ENCODE assay signal across 28 cellular contexts in genomic region chr19:43553656-43554055, GRCh38. TPM values are rescaled to one million over a fixed set of nuclear protein-coding genes. Genes with fewer than 3 reads are reported as not detected.
"Had no signal": no experiment of that assay in that cellular context is flagged by ENCODE, and none has a peak within 500 bp of the region (broad histone marks: within the 10 kb centered on the region; RNA-seq: fewer than 3 reads in every experiment).

No MANE protein-coding gene starts in this region.

- H2AFZ ChIP-seq: hepatocyte, parathyroid adenoma had no signal

- H3K4me3 ChIP-seq: ascending aorta, cardiac muscle cell, coronary artery, dorsolateral prefrontal cortex, gastrocnemius medialis, hepatocyte, right atrium auricular region, thoracic aorta, uterus had no signal

- H3K9me3 ChIP-seq: ascending aorta, gastrocnemius medialis, right atrium auricular region, thoracic aorta, uterus had no signal

- DNase-seq: activated CD4-positive, alpha-beta T cell treated with anti-CD3 and anti-CD28 coated beads for 1 hour; activated CD4-positive, alpha-beta T cell treated with anti-CD3 and anti-CD28 coated beads, Interleukin-2, amount 50 U/mL, for 1 hour; activated CD8-positive, alpha-beta T cell treated with anti-CD3 and anti-CD28 coated beads for 36 hours; activated gamma-delta T cell; activated naive CD4-positive, alpha-beta T cell treated with anti-CD3 and anti-CD28 coated beads, Interleukin-2, amount 10 ng/mL, durations not matched to agents 7 days and 5 days; activated naive CD8-positive, alpha-beta T cell treated with anti-CD3 and anti-CD28 coated beads, Interleukin-2, amount 10 ng/mL, durations not matched to agents 7 days and 5 days; dorsolateral prefrontal cortex; effector memory CD8-positive, alpha-beta T cell; erythroblast; gastrocnemius medialis; left colon; mammary epithelial cell; nephron progenitor cell; nucleus accumbens; stimulated activated CD4-positive, alpha-beta T cell treated with anti-CD3 and anti-CD28 coated beads, Interleukin-4, amount 100 ng/mL, for 1 hour; trophoblast cell; uterus had no signal

- H3K4me2 ChIP-seq: hepatocyte had no signal

- H3K4me1 ChIP-seq: ascending aorta, gastrocnemius medialis, parathyroid adenoma, right atrium auricular region, uterus had no signal

- H3K4me3 Mint-ChIP-seq: activated CD8-positive, alpha-beta T cell treated with anti-CD3 and anti-CD28 coated beads for 36 hours; activated naive CD4-positive, alpha-beta T cell treated with anti-CD3 and anti-CD28 coated beads, Interleukin-2, amount 10 ng/mL, durations not matched to agents 7 days and 5 days; activated naive CD8-positive, alpha-beta T cell treated with anti-CD3 and anti-CD28 coated beads, Interleukin-2, amount 10 ng/mL, durations not matched to agents 7 days and 5 days; brain; effector memory CD8-positive, alpha-beta T cell; nephron progenitor cell; stimulated activated naive CD8-positive, alpha-beta T cell treated with anti-CD3 and anti-CD28 coated beads, Interleukin-15, Interleukin-2, amounts not matched to agents 100 ng/mL and 50 ng/mL, for 24 hours; T-helper 1 cell treated with Interleukin-12 subunit alpha and Interleukin-12 subunit beta and Interleukin-4 antibody, amounts not matched to agents 30 μg/mL and 1 μg/mL, for 36 hours; WTC11 had no signal

- H3K27ac ChIP-seq: ascending aorta, cardiac muscle cell, coronary artery, gastrocnemius medialis, hepatocyte, parathyroid adenoma, right atrium auricular region, thoracic aorta, uterus had no signal

- H3K27ac Mint-ChIP-seq: activated CD8-positive, alpha-beta T cell treated with anti-CD3 and anti-CD28 coated beads for 36 hours; activated naive CD4-positive, alpha-beta T cell treated with anti-CD3 and anti-CD28 coated beads, Interleukin-2, amount 10 ng/mL, durations not matched to agents 7 days and 5 days; activated naive CD8-positive, alpha-beta T cell treated with anti-CD3 and anti-CD28 coated beads, Interleukin-2, amount 10 ng/mL, durations not matched to agents 7 days and 5 days; nephron progenitor cell; stimulated activated naive CD8-positive, alpha-beta T cell treated with anti-CD3 and anti-CD28 coated beads, Interleukin-15, Interleukin-2, amounts not matched to agents 100 ng/mL and 50 ng/mL, for 24 hours; WTC11 had no signal

- H3K27me3 Mint-ChIP-seq: activated CD8-positive, alpha-beta T cell treated with anti-CD3 and anti-CD28 coated beads for 36 hours; activated naive CD4-positive, alpha-beta T cell treated with anti-CD3 and anti-CD28 coated beads, Interleukin-2, amount 10 ng/mL, durations not matched to agents 7 days and 5 days; activated naive CD8-positive, alpha-beta T cell treated with anti-CD3 and anti-CD28 coated beads, Interleukin-2, amount 10 ng/mL, durations not matched to agents 7 days and 5 days; effector memory CD8-positive, alpha-beta T cell; stimulated activated naive CD8-positive, alpha-beta T cell treated with anti-CD3 and anti-CD28 coated beads, Interleukin-15, Interleukin-2, amounts not matched to agents 100 ng/mL and 50 ng/mL, for 24 hours had no signal

- H3K36me3 ChIP-seq: uterus had no signal

- H3K9me3 Mint-ChIP-seq: activated CD8-positive, alpha-beta T cell treated with anti-CD3 and anti-CD28 coated beads for 36 hours; activated naive CD4-positive, alpha-beta T cell treated with anti-CD3 and anti-CD28 coated beads, Interleukin-2, amount 10 ng/mL, durations not matched to agents 7 days and 5 days; activated naive CD8-positive, alpha-beta T cell treated with anti-CD3 and anti-CD28 coated beads, Interleukin-2, amount 10 ng/mL, durations not matched to agents 7 days and 5 days; brain; effector memory CD8-positive, alpha-beta T cell; nephron progenitor cell; stimulated activated naive CD8-positive, alpha-beta T cell treated with anti-CD3 and anti-CD28 coated beads, Interleukin-15, Interleukin-2, amounts not matched to agents 100 ng/mL and 50 ng/mL, for 24 hours; T-helper 1 cell treated with Interleukin-12 subunit alpha and Interleukin-12 subunit beta and Interleukin-4 antibody, amounts not matched to agents 30 μg/mL and 1 μg/mL, for 36 hours; WTC11 had no signal

- H3K79me2 ChIP-seq: hepatocyte had no signal

- ATAC-seq: activated CD8-positive, alpha-beta T cell treated with anti-CD3 and anti-CD28 coated beads for 36 hours; effector memory CD8-positive, alpha-beta T cell; gastrocnemius medialis; left colon; WTC11 had no signal

- H3K27me3 ChIP-seq: ascending aorta, cardiac muscle cell, dorsolateral prefrontal cortex, gastrocnemius medialis, hepatocyte, right atrium auricular region, uterus had no signal

- H3K9ac ChIP-seq: parathyroid adenoma had no signal

RNA-seq across cellular contexts. Expression of gene ZNF575, which starts 20.7 kb away (rescaled TPM):
- total RNA-seq: ascending aorta, cardiac muscle cell, gastrocnemius medialis, hepatocyte had no signal
